ENCODE assay signal across 17 cellular contexts in genomic region chr11:129018991-129019390, GRCh38.
DNase-seq lines count a peak whose midpoint lies in the region; ATAC-seq and TF ChIP-seq lines count a peak whose summit lies in the region.
"Had no signal": no experiment of that assay in that cellular context is flagged by ENCODE, and none has a peak within 500 bp of the region (broad histone marks: within the 10 kb centered on the region; RNA-seq: fewer than 3 reads in every experiment).

No MANE protein-coding gene starts in this region.

- no peak for ATAC-seq in esophagus mucosa

- DNase-seq in WERI-Rb-1 (no peak), foreskin melanocyte (peak; percentile 2), HuH-7 (ENCODE audit: low spot score) (no peak), A172 (ENCODE audit: low spot score) (no peak)
- DNase-seq in activated CD4-positive, alpha-beta T cell treated with anti-CD3 and anti-CD28 coated beads for 48 hours, result no peak
- DNase-seq: COR-L47, DMS53, HCEC 1CT, NCI-H1092, NCI-H1694, NCI-H2107, NCI-H345, NCI-H526 treated with DMSO at 0.1 percent for 48 hours, SHP77 treated with DMSO at 0.1 percent for 48 hours had no signal

- H3K36me3 ChIP-seq in WERI-Rb-1, result no peaks in the 10 kb centered on the region
- H3K36me3 ChIP-seq: BLaER1 treated with 17β-estradiol and CSF1 and Interleukin-3, amounts not matched to agents 10 nM and 100 nM had no signal

- no peak overlapping the region for H3K27ac ChIP-seq in WERI-Rb-1
- H3K27ac ChIP-seq: BLaER1 treated with 17β-estradiol and CSF1 and Interleukin-3, amounts not matched to agents 10 nM and 100 nM had no signal

- H3K9me3 ChIP-seq in WERI-Rb-1 (ENCODE audit: severe bottlenecking), result no peaks in the 10 kb centered on the region
- H3K9me3 ChIP-seq: BLaER1 treated with 17β-estradiol and CSF1 and Interleukin-3, amounts not matched to agents 10 nM and 100 nM had no signal

- no peak overlapping the region for H3K4me3 ChIP-seq in WERI-Rb-1 (ENCODE audit: low read depth, low read length)
- H3K4me3 ChIP-seq: BLaER1 treated with 17β-estradiol and CSF1 and Interleukin-3, amounts not matched to agents 10 nM and 100 nM had no signal

- TF ChIP-seq CTCF in LNCAP (IDR thresholded peaks at IDR 0.05) (peak; percentile 39; the same call in 1 of the 2 replicates), WERI-Rb-1 (IDR thresholded peaks at IDR 0.05; ENCODE audit: low read depth, low read length) (0 out of 2 replicates have a peak, but pooled peaks have one; percentile 3)

- H3K27me3 ChIP-seq in WERI-Rb-1 (ENCODE audit: insufficient read depth, low read depth, severe bottlenecking), result no peaks in the 10 kb centered on the region
- H3K27me3 ChIP-seq: BLaER1 treated with 17β-estradiol and CSF1 and Interleukin-3, amounts not matched to agents 10 nM and 100 nM had no signal
